In genomic region chr3:158563076-158563475, GRCh38 we compare ENCODE assay signal across 27 cellular contexts. TPM values are rescaled to one million over a fixed set of nuclear protein-coding genes. Genes with fewer than 3 reads are reported as not detected.
"Had no signal": no experiment of that assay in that cellular context is flagged by ENCODE, and none has a peak within 500 bp of the region (broad histone marks: within the 10 kb centered on the region; RNA-seq: fewer than 3 reads in every experiment).

No MANE protein-coding gene starts in this region.

- H3K27ac Mint-ChIP-seq: activated CD4-positive, alpha-beta memory T cell treated with anti-CD3 and anti-CD28 coated beads for 36 hours; activated CD4-positive, alpha-beta T cell treated with anti-CD3 and anti-CD28 coated beads for 36 hours; activated CD4-positive, alpha-beta T cell treated with anti-CD3 and anti-CD28 coated beads, Interleukin-2, amount 10 ng/mL, durations not matched to agents 24 days and 14 days; activated CD8-positive, alpha-beta memory T cell treated with anti-CD3 and anti-CD28 coated beads, Interleukin-2, amount 10 ng/mL, durations not matched to agents 7 days and 5 days; activated CD8-positive, alpha-beta T cell treated with anti-CD3 and anti-CD28 coated beads, Interleukin-2, amount 10 ng/mL, durations not matched to agents 7 days and 5 days; activated naive CD4-positive, alpha-beta T cell treated with anti-CD3 and anti-CD28 coated beads, Interleukin-2, amount 10 ng/mL, durations not matched to agents 7 days and 5 days; activated naive CD4-positive, alpha-beta T cell treated with anti-CD3 and anti-CD28 coated beads, Interleukin-2, amount 50 U/mL, for 72 hours; activated naive CD8-positive, alpha-beta T cell treated with anti-CD3 and anti-CD28 coated beads, Interleukin-2, amount 10 ng/mL, durations not matched to agents 7 days and 5 days; activated T-cell treated with anti-CD3 and anti-CD28 coated beads, Interleukin-2, amount 50 U/mL, for 72 hours; brain had no signal

- H3K27me3 Mint-ChIP-seq: activated CD4-positive, alpha-beta T cell treated with anti-CD3 and anti-CD28 coated beads, Interleukin-2, amount 10 ng/mL, durations not matched to agents 24 days and 14 days; activated naive CD4-positive, alpha-beta T cell treated with anti-CD3 and anti-CD28 coated beads, Interleukin-2, amount 10 ng/mL, durations not matched to agents 7 days and 5 days had no signal

- H3K4me3 Mint-ChIP-seq: activated CD4-positive, alpha-beta memory T cell treated with anti-CD3 and anti-CD28 coated beads for 36 hours; activated CD4-positive, alpha-beta T cell treated with anti-CD3 and anti-CD28 coated beads for 36 hours; activated CD4-positive, alpha-beta T cell treated with anti-CD3 and anti-CD28 coated beads, Interleukin-2, amount 10 ng/mL, durations not matched to agents 24 days and 14 days; activated CD8-positive, alpha-beta memory T cell treated with anti-CD3 and anti-CD28 coated beads, Interleukin-2, amount 10 ng/mL, durations not matched to agents 7 days and 5 days; activated CD8-positive, alpha-beta T cell treated with anti-CD3 and anti-CD28 coated beads, Interleukin-2, amount 10 ng/mL, durations not matched to agents 7 days and 5 days; activated naive CD4-positive, alpha-beta T cell treated with anti-CD3 and anti-CD28 coated beads, Interleukin-2, amount 10 ng/mL, durations not matched to agents 7 days and 5 days; activated naive CD8-positive, alpha-beta T cell treated with anti-CD3 and anti-CD28 coated beads, Interleukin-2, amount 10 ng/mL, durations not matched to agents 7 days and 5 days; activated T-cell treated with anti-CD3 and anti-CD28 coated beads, Interleukin-2, amount 50 U/mL, for 72 hours; brain had no signal

- H3K27me3 ChIP-seq: ascending aorta, breast epithelium, esophagus squamous epithelium, gastroesophageal sphincter had no signal

- H3K4me1 Mint-ChIP-seq: activated CD4-positive, alpha-beta T cell treated with anti-CD3 and anti-CD28 coated beads, Interleukin-2, amount 10 ng/mL, durations not matched to agents 24 days and 14 days; activated CD8-positive, alpha-beta memory T cell treated with anti-CD3 and anti-CD28 coated beads, Interleukin-2, amount 10 ng/mL, durations not matched to agents 7 days and 5 days; activated naive CD4-positive, alpha-beta T cell treated with anti-CD3 and anti-CD28 coated beads, Interleukin-2, amount 10 ng/mL, durations not matched to agents 7 days and 5 days; activated naive CD8-positive, alpha-beta T cell treated with anti-CD3 and anti-CD28 coated beads, Interleukin-2, amount 10 ng/mL, durations not matched to agents 7 days and 5 days; brain had no signal

- ATAC-seq: activated CD4-positive, alpha-beta T cell treated with anti-CD3 and anti-CD28 coated beads for 36 hours; activated CD8-positive, alpha-beta memory T cell treated with anti-CD3 and anti-CD28 coated beads, Interleukin-2, amount 10 ng/mL, durations not matched to agents 7 days and 5 days; activated CD8-positive, alpha-beta T cell treated with anti-CD3 and anti-CD28 coated beads, Interleukin-2, amount 10 ng/mL, durations not matched to agents 7 days and 5 days; activated naive CD4-positive, alpha-beta T cell treated with anti-CD3 and anti-CD28 coated beads, Interleukin-2, amount 50 U/mL, for 72 hours; activated T-cell treated with anti-CD3 and anti-CD28 coated beads, Interleukin-2, amount 50 U/mL, for 72 hours; gastroesophageal sphincter had no signal

- H3K9me3 ChIP-seq: ascending aorta, breast epithelium, esophagus squamous epithelium, gastroesophageal sphincter had no signal

- H3K36me3 Mint-ChIP-seq: activated CD4-positive, alpha-beta memory T cell treated with anti-CD3 and anti-CD28 coated beads for 36 hours; activated CD8-positive, alpha-beta memory T cell treated with anti-CD3 and anti-CD28 coated beads, Interleukin-2, amount 10 ng/mL, durations not matched to agents 7 days and 5 days; activated naive CD4-positive, alpha-beta T cell treated with anti-CD3 and anti-CD28 coated beads, Interleukin-2, amount 10 ng/mL, durations not matched to agents 7 days and 5 days; activated naive CD4-positive, alpha-beta T cell treated with anti-CD3 and anti-CD28 coated beads, Interleukin-2, amount 50 U/mL, for 72 hours; activated naive CD8-positive, alpha-beta T cell treated with anti-CD3 and anti-CD28 coated beads, Interleukin-2, amount 10 ng/mL, durations not matched to agents 7 days and 5 days; brain had no signal

- H3K4me1 ChIP-seq: ascending aorta, breast epithelium, esophagus squamous epithelium, gastroesophageal sphincter had no signal

- DNase-seq: activated CD4-positive, alpha-beta memory T cell treated with anti-CD3 and anti-CD28 coated beads for 36 hours; activated CD4-positive, alpha-beta T cell treated with anti-CD3 and anti-CD28 coated beads for 36 hours; activated CD4-positive, alpha-beta T cell treated with anti-CD3 and anti-CD28 coated beads, Interleukin-2, amount 10 ng/mL, durations not matched to agents 24 days and 14 days; activated CD4-positive, CD25-positive, alpha-beta regulatory T cell; activated CD4-positive, CD25-positive, alpha-beta regulatory T cell treated with anti-CD3 and anti-CD28 coated beads, Interleukin-2, amount 50 U/mL, for 72 hours; activated CD8-positive, alpha-beta memory T cell treated with anti-CD3 and anti-CD28 coated beads, Interleukin-2, amount 10 ng/mL, durations not matched to agents 7 days and 5 days; activated CD8-positive, alpha-beta memory T cell treated with anti-CD3 and anti-CD28 coated beads, Interleukin-2, amount 50 U/mL, for 4 hours; activated CD8-positive, alpha-beta T cell treated with anti-CD3 and anti-CD28 coated beads, Interleukin-2, amount 10 ng/mL, durations not matched to agents 7 days and 5 days; activated gamma-delta T cell; activated naive CD4-positive, alpha-beta T cell; activated naive CD4-positive, alpha-beta T cell treated with anti-CD3 and anti-CD28 coated beads, Interleukin-2, amount 10 ng/mL, durations not matched to agents 7 days and 5 days; activated naive CD8-positive, alpha-beta T cell treated with anti-CD3 and anti-CD28 coated beads, Interleukin-2, amount 10 ng/mL, durations not matched to agents 7 days and 5 days; activated T-cell treated with anti-CD3 and anti-CD28 coated beads, Interleukin-2, amount 50 U/mL, for 1 hour; activated T-cell treated with anti-CD3 and anti-CD28 coated beads, Interleukin-2, amount 50 U/mL, for 72 hours; caudate nucleus; cortex of kidney; effector CD8-positive, alpha-beta T cell; esophagus squamous epithelium; foreskin melanocyte; T-helper 2 cell had no signal

- H3K4me3 ChIP-seq: ascending aorta, breast epithelium, esophagus squamous epithelium, gastroesophageal sphincter had no signal

- H3K9me3 Mint-ChIP-seq: activated CD4-positive, alpha-beta T cell treated with anti-CD3 and anti-CD28 coated beads, Interleukin-2, amount 10 ng/mL, durations not matched to agents 24 days and 14 days; activated naive CD4-positive, alpha-beta T cell treated with anti-CD3 and anti-CD28 coated beads, Interleukin-2, amount 10 ng/mL, durations not matched to agents 7 days and 5 days had no signal

- H3K27ac ChIP-seq: ascending aorta, breast epithelium, epithelial cell of prostate, esophagus squamous epithelium, gastroesophageal sphincter had no signal

- H3K36me3 ChIP-seq: ascending aorta, breast epithelium, esophagus squamous epithelium, gastroesophageal sphincter had no signal

RNA-seq across cellular contexts. Expression of gene MLF1, which starts 7.9 kb away (rescaled TPM):
- total RNA-seq: T-helper 1 cell treated with Interleukin-12 subunit alpha and Interleukin-12 subunit beta and Interleukin-4 antibody, amounts not matched to agents 30 ng/mL and 1 ng/mL, for 36 hours had no signal
